In genomic region chr5:130871346-130872086, GRCh38 we compare ENCODE assay signal across 8 cellular contexts.
DNase-seq lines count a peak whose midpoint lies in the region; ATAC-seq and TF ChIP-seq lines count a peak whose summit lies in the region.

No MANE protein-coding gene starts in this region.

- peak; percentile 50 for TF ChIP-seq CTCF in GM12875 (IDR thresholded peaks at IDR 0.05; ENCODE audit: borderline replicate concordance, insufficient read depth, low read depth, low read length)
- TF ChIP-seq CTCF in OCI-LY1 (IDR thresholded peaks at IDR 0.05; ENCODE audit: low read length), result peak; percentile 70

- peak; percentile 80 for ATAC-seq in HG02870 (IDR thresholded peaks at IDR 0.05; ENCODE audit: unreplicated experiment)
- ATAC-seq in GM21825 (IDR thresholded peaks at IDR 0.05; ENCODE audit: unreplicated experiment), result no peak

- no peak overlapping the region for H3K9ac ChIP-seq in OCI-LY1 (ENCODE audit: low read length)

- in situ Hi-C loops in ACHN (cut with HindIII; ENCODE audit: low pct_ligation_motif_present, low pct_unique_long_range_greater_than_20kb, low sequenced_read_pairs), result no loop called here

- H3F3A ChIP-seq in OCI-LY1 (ENCODE audit: insufficient read depth, low read length), result no peaks in the 10 kb centered on the region

- H3K4me2 ChIP-seq in OCI-LY1 (ENCODE audit: low read length), result no peak overlapping the region

- H3K9me2 ChIP-seq in OCI-LY1 (ENCODE audit: low read depth, low read length), result no peaks in the 10 kb centered on the region

- H3K4me3 ChIP-seq in GM12875 (ENCODE audit: low read depth, low read length), result no peak overlapping the region
- H3K4me3 ChIP-seq in OCI-LY1 (ENCODE audit: low read depth, low read length, poor library complexity, severe bottlenecking), result no peak overlapping the region

- DNase-seq in ACHN (peak; percentile 23), iPS-NIHi7 (ENCODE audit: extremely low spot score) (peak; percentile 65)
- DNase-seq in activated naive CD4-positive, alpha-beta T cell treated with anti-CD3 and anti-CD28 coated beads, Interleukin-2, amount 50 U/mL, for 16 hours, result peak; percentile 23
- peak; percentile 13 for DNase-seq in stimulated activated CD8-positive, alpha-beta memory T cell treated with anti-CD3 and anti-CD28 coated beads, Interleukin-12 subunit alpha, Interleukin-12 subunit beta, amount 100 ng/mL, for 1 hour (ENCODE audit: low read depth)

- no peaks in the 10 kb centered on the region for H3K4me1 ChIP-seq in OCI-LY1 (ENCODE audit: insufficient read depth, low read length, severe bottlenecking)

- H3K27ac ChIP-seq in OCI-LY1 (ENCODE audit: low read depth, low read length, poor library complexity, severe bottlenecking), result no peak overlapping the region

- H2AFZ ChIP-seq in OCI-LY1 (ENCODE audit: low read length), result no peak overlapping the region

- H3K27me3 ChIP-seq in OCI-LY1 (ENCODE audit: insufficient read depth, low read length), result no peaks in the 10 kb centered on the region

- H4K20me1 ChIP-seq in OCI-LY1 (ENCODE audit: insufficient read depth, low read length), result no peaks in the 10 kb centered on the region

- no peaks in the 10 kb centered on the region for H3K36me3 ChIP-seq in OCI-LY1 (ENCODE audit: insufficient read depth, low read length)

- no peaks in the 10 kb centered on the region for H3K79me2 ChIP-seq in OCI-LY1 (ENCODE audit: insufficient read depth, low read length)

- no peaks in the 10 kb centered on the region for H3K9me3 ChIP-seq in OCI-LY1 (ENCODE audit: low read length)

Comparison
In these comparisons a context has a peak if more than half of its experiments do, and no peak if none do; other contexts are left out.
1. DNase-seq: peak in every context shown above with its lines; median percentile 65 in iPS-NIHi7; 23 in ACHN; 23 in activated naive CD4-positive, alpha-beta T cell treated with anti-CD3 and anti-CD28 coated beads, Interleukin-2, amount 50 U/mL, for 16 hours; 13 in stimulated activated CD8-positive, alpha-beta memory T cell treated with anti-CD3 and anti-CD28 coated beads, Interleukin-12 subunit alpha, Interleukin-12 subunit beta, amount 100 ng/mL, for 1 hour.